12 cellular contexts compared by ENCODE assay signal in genomic region chr16:50668368-50669008, GRCh38. TPM values are rescaled to one million over a fixed set of nuclear protein-coding genes. Genes with fewer than 3 reads are reported as not detected.
DNase-seq lines count a peak whose midpoint lies in the region; ATAC-seq and TF ChIP-seq lines count a peak whose summit lies in the region.
"Had no signal": no experiment of that assay in that cellular context is flagged by ENCODE, and none has a peak within 500 bp of the region (broad histone marks: within the 10 kb centered on the region; RNA-seq: fewer than 3 reads in every experiment).

No MANE protein-coding gene starts in this region.

- H3K4me3 Mint-ChIP-seq in activated naive CD4-positive, alpha-beta T cell treated with anti-CD3 and anti-CD28 coated beads, Interleukin-2, amount 50 U/mL, for 24 hours = no peak overlapping the region
- H3K4me3 Mint-ChIP-seq in activated CD8-positive, alpha-beta T cell treated with anti-CD3 and anti-CD28 coated beads for 36 hours = no peak overlapping the region

- no peak for DNase-seq in activated naive CD4-positive, alpha-beta T cell treated with anti-CD3 and anti-CD28 coated beads, Interleukin-2, amount 50 U/mL, for 16 hours
- no peak for DNase-seq in activated CD8-positive, alpha-beta T cell treated with anti-CD3 and anti-CD28 coated beads for 36 hours
- DNase-seq in left lung = no peak
- no peak for DNase-seq in substantia nigra (lab: John Stamatoyannopoulos, UW)
- no peak for DNase-seq in activated T-cell treated with anti-CD3 and anti-CD28 coated beads, Interleukin-2, amount 50 U/mL, for 1 hour
- DNase-seq in GOT3 (lab: John Stamatoyannopoulos, UW) = no peak
- no peak for DNase-seq in NCI-H2107 (lab: John Stamatoyannopoulos, UW)
- DNase-seq: activated effector memory CD4-positive, alpha-beta T cell treated with Interleukin-2 at 50 U/mL for 16 hours; AML-193; NCI-H146; ovary had no signal

- H3K27ac ChIP-seq in left lung = peak overlapping the region in 1 of 2 donors; percentile 20
- H3K27ac ChIP-seq in substantia nigra (ENCODE audit: low read depth, low read length, poor library complexity, severe bottlenecking) = peak overlapping the region; percentile 56
- H3K27ac ChIP-seq: ovary had no signal

- H3K4me1 ChIP-seq in left lung = peaks cover 5 to 47% of the 10 kb centered on the region in 2 donors

- no peak overlapping the region for H3K4me3 ChIP-seq in left lung
- H3K4me3 ChIP-seq: ovary had no signal

- H3K27me3 Mint-ChIP-seq in activated naive CD4-positive, alpha-beta T cell treated with anti-CD3 and anti-CD28 coated beads, Interleukin-2, amount 50 U/mL, for 24 hours = no peaks in the 10 kb centered on the region
- no peaks in the 10 kb centered on the region for H3K27me3 Mint-ChIP-seq in activated CD8-positive, alpha-beta T cell treated with anti-CD3 and anti-CD28 coated beads for 36 hours

- no peak for TF ChIP-seq CTCF in activated CD8-positive, alpha-beta T cell treated with anti-CD3 and anti-CD28 coated beads for 36 hours (IDR thresholded peaks at IDR 0.05)
- no peak for TF ChIP-seq CTCF in left lung (IDR thresholded peaks at IDR 0.05)

- peak overlapping the region; percentile 90 for H3K27ac Mint-ChIP-seq in activated naive CD4-positive, alpha-beta T cell treated with anti-CD3 and anti-CD28 coated beads, Interleukin-2, amount 50 U/mL, for 24 hours
- peak overlapping the region; percentile 81 for H3K27ac Mint-ChIP-seq in activated CD8-positive, alpha-beta T cell treated with anti-CD3 and anti-CD28 coated beads for 36 hours

- intact Hi-C loops in activated CD8-positive, alpha-beta T cell treated with anti-CD3 and anti-CD28 coated beads for 36 hours (cut with micrococcal nuclease) = loop anchor here (5.0 to 10.0 kb wide), 2 partner anchors 79 to 304 kb away; partner anchors contain the start of gene BRD7
- intact Hi-C loops in left lung (cut with DNase I) = no loop called here

- H3K9me3 ChIP-seq in left lung = peaks cover 0 to 19% of the 10 kb centered on the region in 2 donors
- H3K9me3 ChIP-seq: ovary had no signal

- no peak for ATAC-seq in activated CD8-positive, alpha-beta T cell treated with anti-CD3 and anti-CD28 coated beads for 36 hours
- peak; percentile 76 for ATAC-seq in left lung

- H3K9me3 Mint-ChIP-seq in activated naive CD4-positive, alpha-beta T cell treated with anti-CD3 and anti-CD28 coated beads, Interleukin-2, amount 50 U/mL, for 24 hours = no peaks in the 10 kb centered on the region
- peaks cover 22% of the 10 kb centered on the region for H3K9me3 Mint-ChIP-seq in activated CD8-positive, alpha-beta T cell treated with anti-CD3 and anti-CD28 coated beads for 36 hours

- H3K36me3 Mint-ChIP-seq in activated naive CD4-positive, alpha-beta T cell treated with anti-CD3 and anti-CD28 coated beads, Interleukin-2, amount 50 U/mL, for 24 hours = peaks cover 16% of the 10 kb centered on the region
- H3K36me3 Mint-ChIP-seq in activated CD8-positive, alpha-beta T cell treated with anti-CD3 and anti-CD28 coated beads for 36 hours (ENCODE audit: low read depth) = peaks cover 29% of the 10 kb centered on the region

- peaks cover 47% of the 10 kb centered on the region for H3K4me1 Mint-ChIP-seq in activated naive CD4-positive, alpha-beta T cell treated with anti-CD3 and anti-CD28 coated beads, Interleukin-2, amount 50 U/mL, for 24 hours
- H3K4me1 Mint-ChIP-seq in activated CD8-positive, alpha-beta T cell treated with anti-CD3 and anti-CD28 coated beads for 36 hours (ENCODE audit: low read depth) = peaks cover 34% of the 10 kb centered on the region

- POLR2A ChIA-PET in activated CD8-positive, alpha-beta T cell treated with anti-CD3 and anti-CD28 coated beads for 36 hours (lab: Charles Lee) = interaction anchor here (1.1 to 9.5 kb wide), 2 partner anchors 12 to 316 kb away, joined by 3 to 59 read pairs; partner anchors contain the start of gene SNX20

- H3K27me3 ChIP-seq in left lung = peaks cover 0 to 5% of the 10 kb centered on the region in 2 donors
- H3K27me3 ChIP-seq: ovary had no signal

- peaks cover 0 to 28% of the 10 kb centered on the region in 2 donors for H3K36me3 ChIP-seq in left lung
- H3K36me3 ChIP-seq: ovary had no signal

- CTCF ChIA-PET in activated CD8-positive, alpha-beta T cell treated with anti-CD3 and anti-CD28 coated beads for 36 hours (lab: Charles Lee) = interaction anchor here (0.6 to 17.8 kb wide), 18 partner anchors 11 to 643 kb away, joined by 3 to 340 read pairs (median 10); partner anchors contain the start of genes BRD7, CNEP1R1, CYLD and SNX20

RNA-seq across cellular contexts. Expression of gene SNX20, which starts 12.6 kb away (rescaled TPM):
- total RNA-seq in activated CD8-positive, alpha-beta T cell treated with anti-CD3 and anti-CD28 coated beads for 36 hours = 10 to 100 TPM; 24.6 to 25.0 TPM
- 10 to 100 TPM in 1 of 2 donors, 1 to 10 TPM in 1; 6.4 to 17.6 TPM for total RNA-seq in left lung

RNA-seq across cellular contexts. Expression of gene NOD2, which starts 24.9 kb away (rescaled TPM):
- 1 to 10 TPM; 1.1 to 1.6 TPM for total RNA-seq in activated CD8-positive, alpha-beta T cell treated with anti-CD3 and anti-CD28 coated beads for 36 hours
- 10 to 100 TPM in 1 of 2 donors, 1 to 10 TPM in 1; 3.4 to 15.2 TPM for total RNA-seq in left lung
